29 cellular contexts compared by ENCODE assay signal in genomic region chr3:81531256-81531655, GRCh38.
"Had no signal": no experiment of that assay in that cellular context is flagged by ENCODE, and none has a peak within 500 bp of the region (broad histone marks: within the 10 kb centered on the region; RNA-seq: fewer than 3 reads in every experiment).

No MANE protein-coding gene starts in this region.

- H3K27ac ChIP-seq: VCaP had no signal

- H3K4me1 Mint-ChIP-seq: activated B cell treated with CpG ODN at 0.5 μM for 24 hours; activated CD4-positive, alpha-beta memory T cell treated with anti-CD3 and anti-CD28 coated beads, Interleukin-2, amount 10 ng/mL, durations not matched to agents 7 days and 5 days; activated CD8-positive, alpha-beta memory T cell treated with anti-CD3 and anti-CD28 coated beads, Interleukin-2, amount 10 ng/mL, durations not matched to agents 7 days and 5 days; activated naive CD4-positive, alpha-beta T cell treated with anti-CD3 and anti-CD28 coated beads, Interleukin-2, amount 10 ng/mL, durations not matched to agents 7 days and 5 days; activated naive CD8-positive, alpha-beta T cell treated with anti-CD3 and anti-CD28 coated beads, Interleukin-2, amount 50 U/mL, for 24 hours; T-cell; T-helper 17 cell had no signal

- H3K4me3 Mint-ChIP-seq: activated B cell treated with CpG ODN at 0.5 μM for 24 hours; activated CD4-positive, alpha-beta memory T cell treated with anti-CD3 and anti-CD28 coated beads, Interleukin-2, amount 10 ng/mL, durations not matched to agents 7 days and 5 days; activated CD8-positive, alpha-beta memory T cell treated with anti-CD3 and anti-CD28 coated beads, Interleukin-2, amount 10 ng/mL, durations not matched to agents 7 days and 5 days; activated naive CD4-positive, alpha-beta T cell treated with anti-CD3 and anti-CD28 coated beads, Interleukin-2, amount 10 ng/mL, durations not matched to agents 7 days and 5 days; activated naive CD8-positive, alpha-beta T cell; activated naive CD8-positive, alpha-beta T cell treated with anti-CD3 and anti-CD28 coated beads, Interleukin-2, amount 50 U/mL, for 24 hours; brain; T-cell; T-helper 17 cell had no signal

- H3K27ac Mint-ChIP-seq: activated B cell treated with CpG ODN at 0.5 μM for 24 hours; activated CD4-positive, alpha-beta memory T cell treated with anti-CD3 and anti-CD28 coated beads, Interleukin-2, amount 10 ng/mL, durations not matched to agents 7 days and 5 days; activated CD8-positive, alpha-beta memory T cell treated with anti-CD3 and anti-CD28 coated beads, Interleukin-2, amount 10 ng/mL, durations not matched to agents 7 days and 5 days; activated naive CD4-positive, alpha-beta T cell treated with anti-CD3 and anti-CD28 coated beads, Interleukin-2, amount 10 ng/mL, durations not matched to agents 7 days and 5 days; activated naive CD8-positive, alpha-beta T cell; activated naive CD8-positive, alpha-beta T cell treated with anti-CD3 and anti-CD28 coated beads, Interleukin-2, amount 50 U/mL, for 24 hours; brain; T-cell; T-helper 17 cell had no signal

- H3K9me3 Mint-ChIP-seq: activated CD4-positive, alpha-beta memory T cell treated with anti-CD3 and anti-CD28 coated beads, Interleukin-2, amount 10 ng/mL, durations not matched to agents 7 days and 5 days had no signal

- H3K4me3 ChIP-seq: K562 had no signal

- ATAC-seq: activated CD8-positive, alpha-beta memory T cell treated with anti-CD3 and anti-CD28 coated beads, Interleukin-2, amount 10 ng/mL, durations not matched to agents 7 days and 5 days; activated naive CD8-positive, alpha-beta T cell treated with anti-CD3 and anti-CD28 coated beads, Interleukin-2, amount 50 U/mL, for 24 hours; K562; Panc1; SK-N-SH treated with all-trans-retinoic acid at 6 μM for 48 hours; T-cell; T-helper 17 cell had no signal

- DNase-seq: activated B cell treated with CpG ODN at 0.5 μM for 24 hours; activated CD4-positive, alpha-beta memory T cell treated with anti-CD3 and anti-CD28 coated beads, Interleukin-2, amount 10 ng/mL, durations not matched to agents 7 days and 5 days; activated CD4-positive, alpha-beta T cell treated with anti-CD3 and anti-CD28 coated beads for 4 hours; activated CD4-positive, CD25-positive, alpha-beta regulatory T cell treated with anti-CD3 and anti-CD28 coated beads, Interleukin-2, amount 50 U/mL, for 72 hours; activated CD8-positive, alpha-beta memory T cell treated with anti-CD3 and anti-CD28 coated beads for 24 hours; activated CD8-positive, alpha-beta memory T cell treated with anti-CD3 and anti-CD28 coated beads, Interleukin-2, amount 10 ng/mL, durations not matched to agents 7 days and 5 days; activated CD8-positive, alpha-beta memory T cell treated with anti-CD3 and anti-CD28 coated beads, Interleukin-2, amount 50 U/mL, for 48 hours; activated effector memory CD4-positive, alpha-beta T cell treated with Interleukin-2 at 50 U/mL for 16 hours; activated naive CD4-positive, alpha-beta T cell treated with anti-CD3 and anti-CD28 coated beads, Interleukin-2, amount 10 ng/mL, durations not matched to agents 7 days and 5 days; activated naive CD8-positive, alpha-beta T cell treated with anti-CD3 and anti-CD28 coated beads, Interleukin-2, amount 50 U/mL, for 24 hours; activated T-cell treated with anti-CD3 and anti-CD28 coated beads, Interleukin-2, amount 50 U/mL, for 48 hours; anterior cingulate cortex; NCI-H1105; NCI-H1436; NCI-H1694; NCI-H1930; NCI-H2081 treated with DMSO at 0.1 percent for 48 hours; NCI-H345; NCI-H524 treated with DMSO at 0.1 percent for 48 hours; SIG-M5; T-cell; T-helper 17 cell had no signal

- H3K27me3 Mint-ChIP-seq: activated B cell treated with CpG ODN at 0.5 μM for 24 hours; activated CD4-positive, alpha-beta memory T cell treated with anti-CD3 and anti-CD28 coated beads, Interleukin-2, amount 10 ng/mL, durations not matched to agents 7 days and 5 days; activated CD8-positive, alpha-beta memory T cell treated with anti-CD3 and anti-CD28 coated beads, Interleukin-2, amount 10 ng/mL, durations not matched to agents 7 days and 5 days; activated naive CD4-positive, alpha-beta T cell treated with anti-CD3 and anti-CD28 coated beads, Interleukin-2, amount 10 ng/mL, durations not matched to agents 7 days and 5 days; activated naive CD8-positive, alpha-beta T cell; activated naive CD8-positive, alpha-beta T cell treated with anti-CD3 and anti-CD28 coated beads, Interleukin-2, amount 50 U/mL, for 24 hours; brain; T-cell; T-helper 17 cell had no signal

- FAIRE-seq: bronchial epithelial cell, K562 had no signal
